Comparison of ENCODE assay signal across 8 cellular contexts in the genomic region with DNA sequence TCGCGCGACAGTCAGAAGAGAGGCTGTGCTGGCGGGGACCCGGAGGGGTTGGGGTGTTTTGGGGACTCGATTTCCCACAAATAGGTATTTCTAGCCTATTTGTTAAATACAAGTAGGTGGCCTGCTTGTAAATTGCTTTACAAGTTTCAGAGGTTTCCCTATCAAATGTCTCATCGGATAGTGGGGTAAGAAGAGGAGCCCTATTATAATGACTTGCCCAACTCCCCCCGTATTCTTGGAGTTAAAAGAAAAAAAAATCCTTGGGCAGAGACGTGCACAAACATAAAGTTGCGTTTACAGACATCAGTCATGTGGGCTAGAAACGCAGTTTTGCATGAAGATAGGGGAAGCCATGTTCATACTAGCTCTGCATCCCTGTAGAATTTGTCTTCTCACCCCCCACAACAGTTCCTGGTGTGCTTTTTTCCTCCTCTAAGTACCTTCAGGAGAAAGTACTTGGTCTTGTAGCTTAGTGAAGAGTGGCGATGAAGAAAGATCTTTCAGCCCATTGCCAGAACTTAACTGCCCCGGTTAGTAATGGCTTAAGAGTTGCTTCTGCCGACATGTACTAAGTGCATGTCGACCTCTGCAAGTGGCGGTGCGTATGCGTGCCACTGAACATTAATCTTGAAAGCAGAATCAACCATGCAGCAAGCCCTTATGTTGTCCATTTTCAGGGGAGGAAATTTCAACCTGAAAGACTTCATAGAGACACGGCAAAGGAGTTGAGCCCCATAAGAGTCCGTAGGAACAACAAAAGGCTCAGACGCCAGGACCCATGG. TPM values are rescaled to one million over a fixed set of nuclear protein-coding genes. Genes with fewer than 3 reads are reported as not detected.
DNase-seq lines count a peak whose midpoint lies in the region; FAIRE-seq and TF ChIP-seq lines count a peak whose summit lies in the region.

No MANE protein-coding gene starts in this region.

- peaks cover 5% of the 10 kb centered on the region for H3K9me3 Mint-ChIP-seq in chondrocyte (ENCODE audit: low read depth)
- H3K9me3 Mint-ChIP-seq in nephron progenitor cell: peaks cover 11% of the 10 kb centered on the region

- H3K9me3 ChIP-seq in HUES6 (ENCODE audit: control insufficient read depth, insufficient read depth, low read depth, low read length): peaks cover 7% of the 10 kb centered on the region; the same call in 1 of the 2 replicates

- H3K27ac Mint-ChIP-seq in chondrocyte (ENCODE audit: unreplicated experiment) (peak overlapping the region; percentile 99), nephron progenitor cell (peak overlapping the region; percentile 70)

- H3K27me3 Mint-ChIP-seq in chondrocyte (ENCODE audit: low read depth) (no peaks in the 10 kb centered on the region), nephron progenitor cell (ENCODE audit: low read depth, poor library complexity) (peaks cover 4% of the 10 kb centered on the region)

- H3K9ac ChIP-seq in HUES6 (ENCODE audit: low read length): peak overlapping the region; percentile 41

- H3K36me3 Mint-ChIP-seq in chondrocyte (ENCODE audit: low read depth) (peaks cover 2% of the 10 kb centered on the region), nephron progenitor cell (ENCODE audit: low read depth) (peaks cover 24% of the 10 kb centered on the region)

- peaks cover 16% of the 10 kb centered on the region for H3K4me1 ChIP-seq in HUES6 (ENCODE audit: control insufficient read depth, insufficient read depth, low read length)

- H3K4me3 Mint-ChIP-seq in chondrocyte (ENCODE audit: unreplicated experiment) (peak overlapping the region; percentile 71), nephron progenitor cell (peak overlapping the region; percentile 92)

- DNase-seq in GM18507 (ENCODE audit: extremely low spot score, insufficient read length, low read depth): no peak
- DNase-seq in chondrocyte (ENCODE audit: low spot score): no peak
- no peak for DNase-seq in nephron progenitor cell
- no peak for DNase-seq in NCI-H524 (lab: John Stamatoyannopoulos, UW)
- DNase-seq in HuH-7.5 (ENCODE audit: low spot score): no peak
- no peak for DNase-seq in amygdala (lab: John Stamatoyannopoulos, UW)
- DNase-seq in kidney tubule cell (ENCODE audit: low spot score): no peak

- peak overlapping the region; percentile 37; the same call in 1 of the 2 replicates for H3K27ac ChIP-seq in HUES6 (ENCODE audit: low read depth, low read length)

- peaks cover 36% of the 10 kb centered on the region for H3K4me1 Mint-ChIP-seq in chondrocyte (ENCODE audit: low read depth)
- peaks cover 40% of the 10 kb centered on the region for H3K4me1 Mint-ChIP-seq in nephron progenitor cell

- peak overlapping the region; percentile 88 for H3K4me3 ChIP-seq in HUES6 (ENCODE audit: low read depth, low read length)

- TF ChIP-seq CTCF in chondrocyte (IDR thresholded peaks at IDR 0.05): no peak
- TF ChIP-seq CTCF in nephron progenitor cell (IDR thresholded peaks at IDR 0.05): no peak

- peak; percentile 91 for FAIRE-seq in GM18507 (lab: Jason Lieb, UNC)

- H3K36me3 ChIP-seq in HUES6 (ENCODE audit: control insufficient read depth, insufficient read depth, low read length): peaks cover 13% of the 10 kb centered on the region; the same call in 1 of the 2 replicates

- no peaks in the 10 kb centered on the region for H3K27me3 ChIP-seq in HUES6 (ENCODE audit: control insufficient read depth, insufficient read depth, low read length)

RNA-seq across cellular contexts. Expression of a gene that starts 0.8 kb away (rescaled TPM):
- 128 to 132 TPM (median 128 TPM) in 3 replicates for total RNA-seq in chondrocyte

RNA-seq across cellular contexts. Expression of a gene that starts 53.6 kb away (rescaled TPM):
- 54.0 to 63.6 TPM (median 62.0 TPM) in 3 replicates for total RNA-seq in chondrocyte

RNA-seq across cellular contexts. Expression of a gene that starts 55.1 kb away (rescaled TPM):
- 17.8 to 19.7 TPM (median 19.0 TPM) in 3 replicates for total RNA-seq in chondrocyte
